In genomic region chr2:127107622-127107999, GRCh38 we compare ENCODE assay signal across 8 cellular contexts. TPM values are rescaled to one million over a fixed set of nuclear protein-coding genes. Genes with fewer than 3 reads are reported as not detected.
DNase-seq lines count a peak whose midpoint lies in the region; ATAC-seq and TF ChIP-seq lines count a peak whose summit lies in the region.

No MANE protein-coding gene starts in this region.

- peak overlapping the region; percentile 89 to 97 for H3K4me3 Mint-ChIP-seq in activated T-cell treated with anti-CD3 and anti-CD28 coated beads, Interleukin-2, amount 50 U/mL, for 72 hours
- H3K4me3 Mint-ChIP-seq in activated CD4-positive, alpha-beta memory T cell treated with anti-CD3 and anti-CD28 coated beads, Interleukin-2, amount 10 ng/mL, durations not matched to agents 7 days and 5 days, result peak overlapping the region; percentile 64

- no peaks in the 10 kb centered on the region for H3K36me3 Mint-ChIP-seq in activated T-cell treated with anti-CD3 and anti-CD28 coated beads, Interleukin-2, amount 50 U/mL, for 72 hours (ENCODE audit: insufficient read depth in 2 of 2)
- H3K36me3 Mint-ChIP-seq in activated CD4-positive, alpha-beta memory T cell treated with anti-CD3 and anti-CD28 coated beads, Interleukin-2, amount 10 ng/mL, durations not matched to agents 7 days and 5 days (ENCODE audit: low read depth), result no peaks in the 10 kb centered on the region

- in situ Hi-C loops in G401 (cut with HindIII; ENCODE audit: low sequenced_read_pairs), result no loop called here

- H3K27me3 Mint-ChIP-seq in activated T-cell treated with anti-CD3 and anti-CD28 coated beads, Interleukin-2, amount 50 U/mL, for 72 hours (ENCODE audit: low read depth), result peaks cover 8% of the 10 kb centered on the region
- peaks cover 36% of the 10 kb centered on the region for H3K27me3 Mint-ChIP-seq in activated CD4-positive, alpha-beta memory T cell treated with anti-CD3 and anti-CD28 coated beads, Interleukin-2, amount 10 ng/mL, durations not matched to agents 7 days and 5 days

- peaks cover 6% of the 10 kb centered on the region for H3K4me1 Mint-ChIP-seq in activated T-cell treated with anti-CD3 and anti-CD28 coated beads, Interleukin-2, amount 50 U/mL, for 72 hours (ENCODE audit: low read depth)
- peaks cover 7% of the 10 kb centered on the region for H3K4me1 Mint-ChIP-seq in activated CD4-positive, alpha-beta memory T cell treated with anti-CD3 and anti-CD28 coated beads, Interleukin-2, amount 10 ng/mL, durations not matched to agents 7 days and 5 days

- no peak for TF ChIP-seq CTCF in GM20000 (IDR thresholded peaks at IDR 0.05; ENCODE audit: extremely low read depth, missing control alignments)

- ATAC-seq in activated T-cell treated with anti-CD3 and anti-CD28 coated beads, Interleukin-2, amount 50 U/mL, for 72 hours (replicated peaks in 1 of 2), result peak in 1 of 2 donors; percentile 15
- peak; percentile 24 for ATAC-seq in HG03378 (IDR thresholded peaks at IDR 0.05; ENCODE audit: unreplicated experiment)

- H3K27ac Mint-ChIP-seq in activated T-cell treated with anti-CD3 and anti-CD28 coated beads, Interleukin-2, amount 50 U/mL, for 72 hours, result peak overlapping the region; percentile 33
- no peak overlapping the region for H3K27ac Mint-ChIP-seq in activated CD4-positive, alpha-beta memory T cell treated with anti-CD3 and anti-CD28 coated beads, Interleukin-2, amount 10 ng/mL, durations not matched to agents 7 days and 5 days

- peak overlapping the region; percentile 93 for H3K4me3 ChIP-seq in skeletal muscle cell (ENCODE audit: low read depth, low read length)

- POLR2A ChIA-PET in activated CD4-positive, alpha-beta memory T cell treated with anti-CD3 and anti-CD28 coated beads, Interleukin-2, amount 10 ng/mL, durations not matched to agents 7 days and 5 days (lab: Charles Lee), result interaction anchor here (2.8 kb wide), 1 partner anchor 27 kb away, joined by 26 read pairs; no protein-coding TSS in a partner anchor

- no peak for DNase-seq in activated T-cell treated with anti-CD3 and anti-CD28 coated beads, Interleukin-2, amount 50 U/mL, for 72 hours
- no peak for DNase-seq in activated T-cell treated with anti-CD3 and anti-CD28 coated beads, Interleukin-2, amount 50 U/mL, for 48 hours
- no peak for DNase-seq in activated CD4-positive, alpha-beta memory T cell treated with anti-CD3 and anti-CD28 coated beads, Interleukin-2, amount 10 ng/mL, durations not matched to agents 7 days and 5 days
- peak; percentile 34 for DNase-seq in hepatic stellate cell (ENCODE audit: low spot score)
- no peak for DNase-seq in skeletal muscle cell (ENCODE audit: low read depth)
- DNase-seq in G401 (ENCODE audit: low spot score), result no peak
- DNase-seq in GM20000 (ENCODE audit: low spot score), result no peak

- no peaks in the 10 kb centered on the region for H3K9me3 Mint-ChIP-seq in activated T-cell treated with anti-CD3 and anti-CD28 coated beads, Interleukin-2, amount 50 U/mL, for 72 hours
- no peaks in the 10 kb centered on the region for H3K9me3 Mint-ChIP-seq in activated CD4-positive, alpha-beta memory T cell treated with anti-CD3 and anti-CD28 coated beads, Interleukin-2, amount 10 ng/mL, durations not matched to agents 7 days and 5 days

- CTCF ChIA-PET in activated CD4-positive, alpha-beta memory T cell treated with anti-CD3 and anti-CD28 coated beads, Interleukin-2, amount 10 ng/mL, durations not matched to agents 7 days and 5 days (lab: Charles Lee), result no interaction called here

RNA-seq across cellular contexts. Expression of gene BIN1, which starts 0.7 kb away (rescaled TPM):
- 100 to 1,000 TPM in 1 of 2 donors, 10 to 100 TPM in 1; 87.3 to 127 TPM for total RNA-seq in activated T-cell treated with anti-CD3 and anti-CD28 coated beads, Interleukin-2, amount 50 U/mL, for 72 hours
- 100 to 1,000 TPM; 130 to 131 TPM for total RNA-seq in activated CD4-positive, alpha-beta memory T cell treated with anti-CD3 and anti-CD28 coated beads, Interleukin-2, amount 10 ng/mL, durations not matched to agents 7 days and 5 days
- 11.1 and 14.2 TPM in 2 replicates for total RNA-seq in G401 (2014; rRNA removed; shearing (Covaris generic))
